In genomic region chr1:55650449-55650848, GRCh38 we compare ENCODE assay signal across 15 cellular contexts.
"Had no signal": no experiment of that assay in that cellular context is flagged by ENCODE, and none has a peak within 500 bp of the region (broad histone marks: within the 10 kb centered on the region; RNA-seq: fewer than 3 reads in every experiment).

No MANE protein-coding gene starts in this region.

- H3K4me1 Mint-ChIP-seq: activated naive CD8-positive, alpha-beta T cell treated with anti-CD3 and anti-CD28 coated beads for 36 hours; endodermal cell had no signal

- H3K4me3 Mint-ChIP-seq: activated naive CD8-positive, alpha-beta T cell treated with anti-CD3 and anti-CD28 coated beads for 36 hours; activated T-cell treated with anti-CD3 and anti-CD28 coated beads, Interleukin-2, amount 50 U/mL, for 4 hours; endodermal cell had no signal

- H3K9me3 ChIP-seq: heart left ventricle, left lung, stomach, uterus had no signal

- H3K27me3 ChIP-seq: heart left ventricle, left lung, stomach, uterus had no signal

- DNase-seq: activated CD4-positive, alpha-beta T cell treated with anti-CD3 and anti-CD28 coated beads, Interleukin-2, amount 50 U/mL, for 48 hours; activated effector memory CD4-positive, alpha-beta T cell treated with anti-CD3 and anti-CD28 coated beads, Interleukin-2, amount 50 U/mL, for 16 hours; activated naive CD8-positive, alpha-beta T cell treated with anti-CD3 and anti-CD28 coated beads for 36 hours; activated T-cell treated with anti-CD3 and anti-CD28 coated beads, Interleukin-2, amount 50 U/mL, for 4 hours; aorta; endodermal cell; erythroblast; foreskin melanocyte; heart left ventricle; left lung; mesenchymal stem cell; stimulated activated CD4-positive, alpha-beta T cell treated with anti-CD3 and anti-CD28 coated beads, Interleukin-15, amount 100 ng/mL, for 24 hours; stimulated activated CD4-positive, alpha-beta T cell treated with anti-CD3 and anti-CD28 coated beads, Interleukin-4, amount 100 ng/mL, for 24 hours; stomach; uterus had no signal

- H3K4me3 ChIP-seq: heart left ventricle, left lung, stomach, uterus had no signal

- H3K36me3 ChIP-seq: heart left ventricle, left lung, stomach, uterus had no signal

- H3K36me3 Mint-ChIP-seq: activated naive CD8-positive, alpha-beta T cell treated with anti-CD3 and anti-CD28 coated beads for 36 hours had no signal

- H3K9me3 Mint-ChIP-seq: activated naive CD8-positive, alpha-beta T cell treated with anti-CD3 and anti-CD28 coated beads for 36 hours; activated T-cell treated with anti-CD3 and anti-CD28 coated beads, Interleukin-2, amount 50 U/mL, for 4 hours; endodermal cell had no signal

- H3K27ac ChIP-seq: heart left ventricle, left lung, stomach had no signal

- H3K27me3 Mint-ChIP-seq: activated naive CD8-positive, alpha-beta T cell treated with anti-CD3 and anti-CD28 coated beads for 36 hours had no signal

- H3K4me1 ChIP-seq: left lung, stomach, uterus had no signal

- H3K27ac Mint-ChIP-seq: activated naive CD8-positive, alpha-beta T cell treated with anti-CD3 and anti-CD28 coated beads for 36 hours; endodermal cell had no signal
